1 cellular context compared by ENCODE assay signal in the genomic region with DNA sequence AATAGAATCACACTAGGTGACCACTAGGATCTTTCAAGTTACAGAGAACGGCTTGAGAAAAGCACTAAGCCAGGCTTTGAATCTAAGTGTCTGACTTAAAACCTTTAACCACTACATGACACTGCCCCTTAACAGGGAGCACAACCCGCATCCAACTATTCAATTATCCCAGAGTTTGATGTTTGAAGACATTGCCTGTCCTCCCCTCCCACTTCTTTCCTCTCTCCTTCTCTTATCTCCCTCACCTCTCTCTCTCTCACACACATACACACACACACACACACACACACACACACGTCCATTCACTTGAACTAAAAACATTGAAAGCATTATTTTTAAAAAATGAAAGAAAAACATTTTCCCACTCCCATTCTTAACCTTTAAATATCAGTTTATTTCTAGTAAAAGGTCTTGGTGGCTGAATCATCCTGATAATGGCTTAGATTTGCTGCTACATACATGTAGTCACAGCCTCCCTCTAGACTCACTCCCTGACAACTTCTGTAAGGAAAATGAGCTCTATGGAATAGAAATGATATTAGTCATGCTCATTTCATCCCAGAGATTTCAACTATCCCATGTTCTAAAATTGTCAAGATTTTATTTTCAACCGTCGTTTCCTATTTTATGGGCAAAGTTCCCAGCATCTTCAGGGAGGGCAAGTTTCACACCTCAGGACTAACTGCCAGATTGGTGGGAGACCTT.
TF ChIP-seq lines count a peak whose summit lies in the region.

No MANE protein-coding gene starts in this region.

TF ChIP-seq in SK-N-SH, 30 proteins besides CTCF, POLR2A, EP300 and RAD21 (continued from another document):
- TF ChIP-seq, protein P1, sequence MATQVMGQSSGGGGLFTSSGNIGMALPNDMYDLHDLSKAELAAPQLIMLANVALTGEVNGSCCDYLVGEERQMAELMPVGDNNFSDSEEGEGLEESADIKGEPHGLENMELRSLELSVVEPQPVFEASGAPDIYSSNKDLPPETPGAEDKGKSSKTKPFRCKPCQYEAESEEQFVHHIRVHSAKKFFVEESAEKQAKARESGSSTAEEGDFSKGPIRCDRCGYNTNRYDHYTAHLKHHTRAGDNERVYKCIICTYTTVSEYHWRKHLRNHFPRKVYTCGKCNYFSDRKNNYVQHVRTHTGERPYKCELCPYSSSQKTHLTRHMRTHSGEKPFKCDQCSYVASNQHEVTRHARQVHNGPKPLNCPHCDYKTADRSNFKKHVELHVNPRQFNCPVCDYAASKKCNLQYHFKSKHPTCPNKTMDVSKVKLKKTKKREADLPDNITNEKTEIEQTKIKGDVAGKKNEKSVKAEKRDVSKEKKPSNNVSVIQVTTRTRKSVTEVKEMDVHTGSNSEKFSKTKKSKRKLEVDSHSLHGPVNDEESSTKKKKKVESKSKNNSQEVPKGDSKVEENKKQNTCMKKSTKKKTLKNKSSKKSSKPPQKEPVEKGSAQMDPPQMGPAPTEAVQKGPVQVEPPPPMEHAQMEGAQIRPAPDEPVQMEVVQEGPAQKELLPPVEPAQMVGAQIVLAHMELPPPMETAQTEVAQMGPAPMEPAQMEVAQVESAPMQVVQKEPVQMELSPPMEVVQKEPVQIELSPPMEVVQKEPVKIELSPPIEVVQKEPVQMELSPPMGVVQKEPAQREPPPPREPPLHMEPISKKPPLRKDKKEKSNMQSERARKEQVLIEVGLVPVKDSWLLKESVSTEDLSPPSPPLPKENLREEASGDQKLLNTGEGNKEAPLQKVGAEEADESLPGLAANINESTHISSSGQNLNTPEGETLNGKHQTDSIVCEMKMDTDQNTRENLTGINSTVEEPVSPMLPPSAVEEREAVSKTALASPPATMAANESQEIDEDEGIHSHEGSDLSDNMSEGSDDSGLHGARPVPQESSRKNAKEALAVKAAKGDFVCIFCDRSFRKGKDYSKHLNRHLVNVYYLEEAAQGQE (IDR thresholded peaks at IDR 0.05; ENCODE audit: low read depth, low read length), result no peak
- TF ChIP-seq, protein P2, sequence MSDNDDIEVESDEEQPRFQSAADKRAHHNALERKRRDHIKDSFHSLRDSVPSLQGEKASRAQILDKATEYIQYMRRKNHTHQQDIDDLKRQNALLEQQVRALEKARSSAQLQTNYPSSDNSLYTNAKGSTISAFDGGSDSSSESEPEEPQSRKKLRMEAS (IDR thresholded peaks at IDR 0.05; ENCODE audit: low read depth), result peak; percentile 30; the same call in 1 of the 2 replicates
- no peak for TF ChIP-seq FOXJ3 (CRISPR knock-in tag; IDR thresholded peaks at IDR 0.05)
- TF ChIP-seq NRF1 (IDR thresholded peaks at IDR 0.05; ENCODE audit: low read depth, low read length), result no peak
- no peak for TF ChIP-seq RFX5 (IDR thresholded peaks at IDR 0.05; ENCODE audit: low read length)
- peak; percentile 73 for TF ChIP-seq TCF12 (IDR thresholded peaks at IDR 0.05)
- TF ChIP-seq POLR2AphosphoS5 (IDR thresholded peaks at IDR 0.05; ENCODE audit: low read depth, low read length), result no peak; the same call in 1 of the 2 replicates
- TF ChIP-seq, protein P3, sequence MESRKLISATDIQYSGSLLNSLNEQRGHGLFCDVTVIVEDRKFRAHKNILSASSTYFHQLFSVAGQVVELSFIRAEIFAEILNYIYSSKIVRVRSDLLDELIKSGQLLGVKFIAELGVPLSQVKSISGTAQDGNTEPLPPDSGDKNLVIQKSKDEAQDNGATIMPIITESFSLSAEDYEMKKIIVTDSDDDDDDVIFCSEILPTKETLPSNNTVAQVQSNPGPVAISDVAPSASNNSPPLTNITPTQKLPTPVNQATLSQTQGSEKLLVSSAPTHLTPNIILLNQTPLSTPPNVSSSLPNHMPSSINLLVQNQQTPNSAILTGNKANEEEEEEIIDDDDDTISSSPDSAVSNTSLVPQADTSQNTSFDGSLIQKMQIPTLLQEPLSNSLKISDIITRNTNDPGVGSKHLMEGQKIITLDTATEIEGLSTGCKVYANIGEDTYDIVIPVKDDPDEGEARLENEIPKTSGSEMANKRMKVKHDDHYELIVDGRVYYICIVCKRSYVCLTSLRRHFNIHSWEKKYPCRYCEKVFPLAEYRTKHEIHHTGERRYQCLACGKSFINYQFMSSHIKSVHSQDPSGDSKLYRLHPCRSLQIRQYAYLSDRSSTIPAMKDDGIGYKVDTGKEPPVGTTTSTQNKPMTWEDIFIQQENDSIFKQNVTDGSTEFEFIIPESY (IDR thresholded peaks at IDR 0.05; ENCODE audit: borderline replicate concordance, low read depth), result 0 out of 2 replicates have a peak, but pooled peaks have one; percentile 10
- no peak for TF ChIP-seq MXI1 (IDR thresholded peaks at IDR 0.05; ENCODE audit: low read depth, low read length)
- TF ChIP-seq ELF1 (IDR thresholded peaks at IDR 0.05), result no peak
- TF ChIP-seq, protein P4, sequence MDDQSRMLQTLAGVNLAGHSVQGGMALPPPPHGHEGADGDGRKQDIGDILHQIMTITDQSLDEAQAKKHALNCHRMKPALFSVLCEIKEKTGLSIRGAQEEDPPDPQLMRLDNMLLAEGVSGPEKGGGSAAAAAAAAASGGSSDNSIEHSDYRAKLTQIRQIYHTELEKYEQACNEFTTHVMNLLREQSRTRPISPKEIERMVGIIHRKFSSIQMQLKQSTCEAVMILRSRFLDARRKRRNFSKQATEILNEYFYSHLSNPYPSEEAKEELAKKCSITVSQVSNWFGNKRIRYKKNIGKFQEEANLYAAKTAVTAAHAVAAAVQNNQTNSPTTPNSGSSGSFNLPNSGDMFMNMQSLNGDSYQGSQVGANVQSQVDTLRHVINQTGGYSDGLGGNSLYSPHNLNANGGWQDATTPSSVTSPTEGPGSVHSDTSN (IDR thresholded peaks at IDR 0.05), result peak; percentile 48; the same call in 1 of the 2 replicates
- TF ChIP-seq, protein P5, sequence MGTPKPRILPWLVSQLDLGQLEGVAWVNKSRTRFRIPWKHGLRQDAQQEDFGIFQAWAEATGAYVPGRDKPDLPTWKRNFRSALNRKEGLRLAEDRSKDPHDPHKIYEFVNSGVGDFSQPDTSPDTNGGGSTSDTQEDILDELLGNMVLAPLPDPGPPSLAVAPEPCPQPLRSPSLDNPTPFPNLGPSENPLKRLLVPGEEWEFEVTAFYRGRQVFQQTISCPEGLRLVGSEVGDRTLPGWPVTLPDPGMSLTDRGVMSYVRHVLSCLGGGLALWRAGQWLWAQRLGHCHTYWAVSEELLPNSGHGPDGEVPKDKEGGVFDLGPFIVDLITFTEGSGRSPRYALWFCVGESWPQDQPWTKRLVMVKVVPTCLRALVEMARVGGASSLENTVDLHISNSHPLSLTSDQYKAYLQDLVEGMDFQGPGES (IDR thresholded peaks at IDR 0.05; ENCODE audit: low read depth, low read length), result no peak
- TF ChIP-seq TEAD4 (IDR thresholded peaks at IDR 0.05; ENCODE audit: borderline replicate concordance, insufficient read depth), result peak; percentile 92
- TF ChIP-seq FOSL2 (IDR thresholded peaks at IDR 0.05; ENCODE audit: borderline replicate concordance, low read depth), result peak; percentile 61
- no peak for TF ChIP-seq CHD2 (IDR thresholded peaks at IDR 0.05; ENCODE audit: low read length, partially characterized antibody)
- TF ChIP-seq MEF2A (IDR thresholded peaks at IDR 0.05; ENCODE audit: borderline replicate concordance, low read depth), result peak; percentile 72
- TF ChIP-seq FOXM1 (IDR thresholded peaks at IDR 0.05; ENCODE audit: low read depth), result peak; percentile 38; the same call in 1 of the 2 replicates
